ENCODE assay signal across 11 cellular contexts in genomic region chr2:1721706-1722483, GRCh38. TPM values are rescaled to one million over a fixed set of nuclear protein-coding genes. Genes with fewer than 3 reads are reported as not detected.
DNase-seq lines count a peak whose midpoint lies in the region; ATAC-seq and TF ChIP-seq lines count a peak whose summit lies in the region.
"Had no signal": no experiment of that assay in that cellular context is flagged by ENCODE, and none has a peak within 500 bp of the region (broad histone marks: within the 10 kb centered on the region; RNA-seq: fewer than 3 reads in every experiment).

No MANE protein-coding gene starts in this region.

- no peaks in the 10 kb centered on the region for H3K9me3 ChIP-seq in heart left ventricle
- no peaks in the 10 kb centered on the region for H3K9me3 ChIP-seq in esophagus (ENCODE audit: control insufficient read depth in 2 of 2, insufficient read depth in 1 of 2, low read depth in 1 of 2, low read length in 1 of 2)
- no peaks in the 10 kb centered on the region for H3K9me3 ChIP-seq in mucosa of rectum (ENCODE audit: control insufficient read depth in 2 of 2, low read length in 2 of 2)

- H3K4me3 ChIP-seq in heart left ventricle: peak overlapping the region in 1 of 12 donors; percentile 16
- H3K4me3 ChIP-seq in esophagus (ENCODE audit: low read depth in 1 of 2, low read length in 2 of 2): no peak overlapping the region
- no peak overlapping the region for H3K4me3 ChIP-seq in mucosa of rectum (ENCODE audit: low read length in 2 of 2)

- H3K27ac ChIP-seq in heart left ventricle: peak overlapping the region; percentile 35 to 90 (median 80)
- peak overlapping the region; percentile 61 to 64 for H3K27ac ChIP-seq in esophagus (ENCODE audit: low read depth in 2 of 2, low read length in 1 of 2)
- H3K27ac ChIP-seq in mucosa of rectum (ENCODE audit: low read depth in 2 of 2, low read length in 2 of 2): peak overlapping the region; percentile 62 to 68

- H3K27me3 ChIP-seq in heart left ventricle (no peaks in the 10 kb centered on the region), esophagus (ENCODE audit: control insufficient read depth in 1 of 2, insufficient read depth in 2 of 2, low read length in 2 of 2) (no peaks in the 10 kb centered on the region), mucosa of rectum (ENCODE audit: control insufficient read depth in 2 of 2, insufficient read depth in 2 of 2, low read length in 2 of 2) (no peaks in the 10 kb centered on the region)

- intact Hi-C loops in heart left ventricle (cut with DNase I): no loop called here
- intact Hi-C loops in cardiac septum (cut with DNase I): no loop called here

- DNase-seq in heart left ventricle: no peak
- no peak for DNase-seq in cardiac septum (ENCODE audit: low spot score)
- no peak for DNase-seq in D341Med (ENCODE audit: low spot score)
- no peak for DNase-seq in DMS114 treated with DMSO at 0.1 percent for 48 hours (lab: John Stamatoyannopoulos, UW; ENCODE audit: unreplicated experiment)
- DNase-seq: cerebellar nuclear complex, NCI-H1930, occipital lobe had no signal

- H3K36me3 ChIP-seq in heart left ventricle (no peaks in the 10 kb centered on the region), esophagus (ENCODE audit: control insufficient read depth in 2 of 2, insufficient read depth in 2 of 2, low read length in 1 of 2) (no peaks in the 10 kb centered on the region), mucosa of rectum (ENCODE audit: control insufficient read depth in 2 of 2, insufficient read depth in 2 of 2, low read length in 2 of 2) (no peaks in the 10 kb centered on the region)

- TF ChIP-seq CTCF in heart left ventricle (IDR thresholded peaks at IDR 0.05): no peak

- H3K4me1 ChIP-seq in heart left ventricle: peaks cover 4 to 48% (median 26%) of the 10 kb centered on the region in 12 donors
- H3K4me1 ChIP-seq in esophagus (ENCODE audit: control insufficient read depth in 2 of 2, insufficient read depth in 2 of 2, low read length in 1 of 2): peaks cover 0 to 2% of the 10 kb centered on the region in 2 donors
- H3K4me1 ChIP-seq in mucosa of rectum (ENCODE audit: control insufficient read depth in 2 of 2, insufficient read depth in 2 of 2, low read length in 2 of 2): peaks cover 0 to 3% of the 10 kb centered on the region in 2 donors

- peak in 3 of 4 donors; percentile 18 to 71 (median 60) for ATAC-seq in heart left ventricle
- ATAC-seq in GM19324 (IDR thresholded peaks at IDR 0.05; ENCODE audit: low FRiP score, unreplicated experiment): no peak
- no peak for ATAC-seq in HG02642 (IDR thresholded peaks at IDR 0.05; ENCODE audit: poor library complexity, unreplicated experiment)

- H3K9ac ChIP-seq in mucosa of rectum (ENCODE audit: low read depth in 1 of 2, low read length in 2 of 2): no peak overlapping the region

- WGBS in heart left ventricle, 4 donors: 61 to 65% (median 64%) methylated on average over 16 of the region's 16 CpGs
- WGBS in esophagus, 2 donors: 51 to 64% methylated on average over 16 of the region's 16 CpGs

- no peak for TF ChIP-seq POLR2A in heart left ventricle (IDR thresholded peaks at IDR 0.05)

RNA-seq across cellular contexts. Expression of gene PXDN, which starts 22.4 kb away (rescaled TPM):
- total RNA-seq in heart left ventricle: 10 to 100 TPM; 13.9 to 83.7 (median 28.3) TPM
- 10 to 100 TPM in 1 of 2 donors, 1 to 10 TPM in 1; 5.9 to 28.2 TPM for polyA plus RNA-seq in heart left ventricle
- total RNA-seq in cardiac septum: 27.5 TPM
- polyA plus RNA-seq in esophagus: 1 to 10 TPM; 1.1 to 1.9 TPM

Comparison
In these comparisons a context has a peak if more than half of its experiments do, and no peak if none do; other contexts are left out.
1. ATAC-seq: peak in heart left ventricle (3 of 4); none in GM19324 (single experiment) and HG02642 (single experiment).
2. Peak in every context shown above with its lines, with median percentiles within 50 percentile points of each other: H3K27ac ChIP-seq.